22 cellular contexts compared by ENCODE assay signal in the genomic region with DNA sequence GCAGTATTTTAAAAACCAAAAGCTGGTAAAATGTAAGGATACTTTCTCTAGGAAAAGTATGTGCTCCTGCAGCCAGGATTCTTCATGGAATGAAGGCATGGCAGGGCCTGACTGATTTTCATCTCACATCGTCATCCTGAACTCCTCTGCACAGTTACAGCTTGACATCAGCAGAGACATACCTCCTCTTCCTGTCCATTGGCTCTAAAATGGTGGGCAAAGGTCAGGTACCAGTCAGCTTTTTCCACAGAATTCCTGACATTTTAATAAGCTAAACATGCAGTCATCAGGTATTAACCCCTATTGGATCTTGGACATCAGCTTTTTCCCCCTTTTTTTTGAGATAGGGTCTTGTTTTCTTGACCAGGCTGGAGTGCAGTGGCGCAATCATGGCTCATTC.
"Had no signal": no experiment of that assay in that cellular context is flagged by ENCODE, and none has a peak within 500 bp of the region (broad histone marks: within the 10 kb centered on the region; RNA-seq: fewer than 3 reads in every experiment).

No MANE protein-coding gene starts in this region.

- H3K4me3 Mint-ChIP-seq: T-cell had no signal

- H3K9ac ChIP-seq: SK-N-SH had no signal

- ATAC-seq: Panc1, T-cell had no signal

- H3K27ac Mint-ChIP-seq: T-cell had no signal

- H3K27me3 Mint-ChIP-seq: T-cell had no signal

- H3K9me3 ChIP-seq: MG63, SK-N-SH had no signal

- H3K27me3 ChIP-seq: MG63 had no signal

- H3K4me2 ChIP-seq: SK-N-SH had no signal

- H3K9me3 Mint-ChIP-seq: T-cell had no signal

- H3K4me3 ChIP-seq: MG63 had no signal

- DNase-seq: Karpas-422, KG1, MG63, NCI-H1092, NCI-H1105 treated with DMSO at 0.1 percent for 48 hours, NCI-H1417 treated with DMSO at 0.1 percent for 48 hours, NCI-H146, NCI-H1694 treated with DMSO at 0.1 percent for 48 hours, NCI-H1930, NCI-H2081, NCI-H2107, NCI-H2227 treated with DMSO at 0.1 percent for 48 hours, NCI-H524, NCI-H526 treated with DMSO at 0.1 percent for 48 hours, NCI-H748 treated with DMSO at 0.1 percent for 48 hours, SHP77, SK-N-SH, SW 1271, T-cell had no signal

- H3K27ac ChIP-seq: HL-60, RWPE1 had no signal
